Comparison of ENCODE assay signal across 17 cellular contexts in the genomic region with DNA sequence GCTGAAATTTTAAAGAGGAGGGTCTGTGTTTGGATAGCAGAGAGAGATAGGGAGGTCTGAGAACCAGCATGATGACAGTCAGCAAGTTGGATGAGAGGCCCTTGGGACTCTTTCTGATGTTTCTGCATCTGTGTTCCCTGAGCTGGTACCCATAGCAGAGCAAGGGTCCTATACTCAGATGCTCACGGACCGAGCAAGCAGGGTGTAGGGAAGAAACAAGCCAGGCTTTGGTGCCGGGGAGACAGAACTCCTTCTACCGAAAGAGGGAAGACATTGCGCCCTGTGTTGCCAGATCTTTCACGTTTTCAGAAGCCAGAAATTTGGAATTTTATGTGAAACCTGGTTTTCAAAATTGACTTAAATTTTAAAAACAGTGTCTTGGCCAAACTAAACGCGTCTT. TPM values are rescaled to one million over a fixed set of nuclear protein-coding genes. Genes with fewer than 3 reads are reported as not detected.
A peak's percentile ranks its signal among the peaks of the same experiment; 100 is the strongest.
DNase-seq lines count a peak whose midpoint lies in the region; ATAC-seq, FAIRE-seq and TF ChIP-seq lines count a peak whose summit lies in the region.
"Had no signal": no experiment of that assay in that cellular context is flagged by ENCODE, and none has a peak within 500 bp of the region (broad histone marks: within the 10 kb centered on the region; RNA-seq: fewer than 3 reads in every experiment).

No MANE protein-coding gene starts in this region.

- no TSS peak for BruUV-seq in HepG2 (replicated peaks; lab: Mats Ljungman, UMichigan)

- FAIRE-seq in HepG2 (lab: Jason Lieb, UNC): no peak

- H3K4me2 ChIP-seq in BLaER1: peak overlapping the region; percentile 71
- no peak overlapping the region for H3K4me2 ChIP-seq in HepG2 (ENCODE audit: low read depth, low read length)

- H3K9ac ChIP-seq in BLaER1 (no peak overlapping the region), HepG2 (ENCODE audit: insufficient read depth, low read depth, low read length) (no peak overlapping the region)

- no peak overlapping the region for H2AFZ ChIP-seq in HepG2 (ENCODE audit: low read length)

- DNase-seq in SJCRH30: no peak
- no peak for DNase-seq in HepG2 (ENCODE audit: low spot score)
- DNase-seq in gastrocnemius medialis: no peak
- DNase-seq in omental fat pad (ENCODE audit: low spot score): no peak
- no peak for DNase-seq in activated CD4-positive, alpha-beta T cell treated with anti-CD3 and anti-CD28 coated beads, Interleukin-2, amount 50 U/mL, for 48 hours
- no peak for DNase-seq in dedifferentiated amniotic fluid mesenchymal stem cell (ENCODE audit: extremely low spot score)
- DNase-seq: activated CD4-positive, CD25-positive, alpha-beta regulatory T cell; colonic mucosa; NCI-H187; NCI-H526; nucleus accumbens; PC-3; stimulated activated CD4-positive, alpha-beta T cell treated with anti-CD3 and anti-CD28 coated beads, Interleukin-12 subunit alpha, Interleukin-12 subunit beta, amount 100 ng/mL, for 4 hours; SW 1271 had no signal

- no peak overlapping the region for H3K4me3 ChIP-seq in BLaER1
- H3K4me3 ChIP-seq in SJCRH30: no peak overlapping the region
- no peak overlapping the region for H3K4me3 ChIP-seq in HepG2 (replicated peaks in 1 of 3; ENCODE audit: insufficient read depth in 1 of 3, low read depth in 2 of 3, low read length in 3 of 3)
- no peak overlapping the region for H3K4me3 ChIP-seq in gastrocnemius medialis
- H3K4me3 ChIP-seq: colonic mucosa had no signal

- 95% methylated on average over 8 of the region's 8 CpGs for WGBS in HepG2 (ENCODE audit: low lambda C conversion rate)

- TF ChIP-seq CTCF in HepG2 (CRISPR knock-in tag; IDR thresholded peaks at IDR 0.05) (no peak), gastrocnemius medialis (IDR thresholded peaks at IDR 0.05 in 4 of 5, conservative IDR thresholded peaks at IDR 0.05 in 1 of 5) (no peak), omental fat pad (IDR thresholded peaks at IDR 0.05) (no peak)

- in situ Hi-C loops in HepG2 (cut with HindIII; ENCODE audit: extremely low pct_ligation_motif_present, low pct_unique_long_range_greater_than_20kb): no loop called here
- in situ Hi-C loops in gastrocnemius medialis (cut with MboI; ENCODE audit: low sequenced_read_pairs in 4 of 4): no loop called here

- peaks cover 47% of the 10 kb centered on the region for H3K4me1 ChIP-seq in BLaER1
- peaks cover 8% of the 10 kb centered on the region for H3K4me1 ChIP-seq in SJCRH30
- H3K4me1 ChIP-seq in HepG2 (ENCODE audit: insufficient read depth, low read length): peaks cover 76% of the 10 kb centered on the region
- peaks cover 19 to 27% of the 10 kb centered on the region in 2 donors for H3K4me1 ChIP-seq in gastrocnemius medialis
- H3K4me1 ChIP-seq: colonic mucosa had no signal

- H3K27me3 ChIP-seq in BLaER1 (no peaks in the 10 kb centered on the region), SJCRH30 (no peaks in the 10 kb centered on the region), HepG2 (ENCODE audit: control insufficient read depth in 1 of 2, insufficient read depth in 2 of 2, low read length in 2 of 2) (no peaks in the 10 kb centered on the region), gastrocnemius medialis (no peaks in the 10 kb centered on the region)
- H3K27me3 ChIP-seq: colonic mucosa had no signal

- no peaks in the 10 kb centered on the region; the same call in 1 of the 2 replicates for H3K36me3 ChIP-seq in BLaER1
- no peaks in the 10 kb centered on the region for H3K36me3 ChIP-seq in SJCRH30
- peaks cover 35 to 88% of the 10 kb centered on the region in 2 experiments for H3K36me3 ChIP-seq in HepG2 (replicated peaks in 1 of 2; ENCODE audit: control insufficient read depth in 1 of 2, insufficient read depth in 2 of 2, low read length in 2 of 2)
- peaks cover 0 to 19% of the 10 kb centered on the region in 2 donors for H3K36me3 ChIP-seq in gastrocnemius medialis
- H3K36me3 ChIP-seq: colonic mucosa had no signal

- intact Hi-C loops in HepG2 (cut with micrococcal nuclease; ENCODE audit: unreplicated experiment) (no loop called here), gastrocnemius medialis (cut with DNase I; ENCODE audit: low total_unique reads) (no loop called here)

- H3K9me3 ChIP-seq in BLaER1 (peaks cover 7% of the 10 kb centered on the region), SJCRH30 (replicated peaks) (no peaks in the 10 kb centered on the region), HepG2 (ENCODE audit: low read length) (no peaks in the 10 kb centered on the region), gastrocnemius medialis (no peaks in the 10 kb centered on the region)
- H3K9me3 ChIP-seq: colonic mucosa had no signal

- peaks cover 83% of the 10 kb centered on the region for H3K79me2 ChIP-seq in HepG2 (ENCODE audit: insufficient read depth, low read length)

- no peak for TF ChIP-seq EP300 in HepG2 (IDR thresholded peaks at IDR 0.05; ENCODE audit: low read depth in 2 of 2, low read length in 2 of 2)
- TF ChIP-seq EP300 in HepG2 (CRISPR knock-in tag; IDR thresholded peaks at IDR 0.05; ENCODE audit: borderline replicate concordance): no peak

- POLR2A ChIA-PET in HepG2 (lab: Yijun Ruan, JAX): interaction anchor here (0.6 kb wide), 1 partner anchor 23 kb away, joined by 3 read pairs; no protein-coding TSS in a partner anchor

- no peak for TF ChIP-seq RAD21 in HepG2 (CRISPR knock-in tag; IDR thresholded peaks at IDR 0.05)

- CTCF ChIA-PET in HepG2 (lab: Yijun Ruan, JAX; ENCODE audit: low intra/inter-chr PET ratio, low total read pairs): no interaction called here

- H3K27ac ChIP-seq in BLaER1: 0 out of 2 replicates have a peak overlapping the region, but pooled peaks have one; percentile 29
- peak overlapping the region; percentile 72; the same call in 1 of the 2 replicates for H3K27ac ChIP-seq in SJCRH30
- H3K27ac ChIP-seq in HepG2 (ENCODE audit: extremely low read length, insufficient read depth, low read length): peak overlapping the region; percentile 41
- peak overlapping the region; percentile 54 to 66 (median 58) for H3K27ac ChIP-seq in gastrocnemius medialis
- H3K27ac ChIP-seq: colonic mucosa had no signal

- H4K20me1 ChIP-seq in BLaER1 (no peaks in the 10 kb centered on the region), HepG2 (ENCODE audit: insufficient read depth, low read length) (peaks cover 89% of the 10 kb centered on the region)

- ATAC-seq in HepG2 (no peak), gastrocnemius medialis (no peak), GM19463 (IDR thresholded peaks at IDR 0.05; ENCODE audit: unreplicated experiment) (no peak), omental fat pad (ENCODE audit: low FRiP score) (no peak)
- ATAC-seq: left lobe of liver, PC-3 had no signal

- TF ChIP-seq POLR2A in HepG2 (IDR thresholded peaks at IDR 0.05; ENCODE audit: insufficient read depth in 1 of 2, low read depth in 2 of 2, low read length in 2 of 2) (no peak; a peak in 1 of 4 replicates), gastrocnemius medialis (IDR thresholded peaks at IDR 0.05) (no peak)

TF ChIP-seq in HepG2, 621 proteins besides CTCF, POLR2A, EP300 and RAD21:
- TF ChIP-seq ZNF792 (CRISPR knock-in tag; IDR thresholded peaks at IDR 0.05) (peak; percentile 11; the same call in 1 of the 2 replicates), POLR2G (IDR thresholded peaks at IDR 0.05; ENCODE audit: low read depth, low read length) (peak; percentile 54; the same call in 1 of the 2 replicates), ZMYM3 (CRISPR knock-in tag; IDR thresholded peaks at IDR 0.05) (no peak), SNAPC2 (CRISPR knock-in tag; IDR thresholded peaks at IDR 0.05) (0 out of 2 replicates have a peak, but pooled peaks have one; percentile 25), KDM2A (CRISPR knock-in tag; IDR thresholded peaks at IDR 0.05; ENCODE audit: borderline replicate concordance, low read depth) (0 out of 2 replicates have a peak, but pooled peaks have one; percentile 4), POLR2AphosphoS5 (IDR thresholded peaks at IDR 0.05; ENCODE audit: low read depth, low read length) (peak; percentile 44; the same call in 1 of the 2 replicates), POLR2AphosphoS2 (IDR thresholded peaks at IDR 0.05; ENCODE audit: low read depth, low read length) (0 out of 2 replicates have a peak, but pooled peaks have one; percentile 5), GFI1 (CRISPR knock-in tag; IDR thresholded peaks at IDR 0.05; ENCODE audit: borderline replicate concordance) (no peak), RBM22 (optimal IDR thresholded peaks at IDR 0.05; ENCODE audit: low read length) (peak; percentile 91)

RNA-seq across cellular contexts. Expression of gene NEDD9, which starts 34.6 kb away (rescaled TPM):
- total RNA-seq in SJCRH30 (2014; rRNA removed; shearing (Covaris generic)): 0.42 and 0.71 TPM in 2 replicates
- total RNA-seq in HepG2 (2016; rRNA removed; fragmentation: Illumina TruSeq; extraction: Trizol) (27.1 and 31.4 TPM in 2 replicates), gastrocnemius medialis (10 to 100 TPM; 19.8 to 49.4 (median 35.6) TPM), omental fat pad (100 to 1,000 TPM in 2 of 4 donors, 10 to 100 TPM in 2; 77.2 to 196 (median 106) TPM)
- total RNA-seq in HepG2 (2016; cell fraction: cytosol; rRNA removed; fragmentation: Illumina TruSeq; extraction: Trizol; ENCODE audit: low read depth): 3.1 and 3.2 TPM in 2 replicates
- 25.2 and 29.8 TPM in 2 replicates for total RNA-seq in HepG2 (2016; cell fraction: insoluble cytoplasmic fraction; rRNA removed; fragmentation: Illumina TruSeq; extraction: Trizol)
- 11.6 and 12.3 TPM in 2 replicates for total RNA-seq in HepG2 (2016; cell fraction: membrane; rRNA removed; fragmentation: Illumina TruSeq; extraction: Trizol)
- total RNA-seq in HepG2 (2016; cell fraction: nucleus; rRNA removed; fragmentation: Illumina TruSeq; extraction: Trizol): 24.2 and 25.4 TPM in 2 replicates
- polyA plus RNA-seq in HepG2 (2011; rRNA removed): 363 and 389 TPM in 2 replicates
- polyA plus RNA-seq in HepG2 (2011; cell fraction: cytosol; rRNA removed): 249 and 284 TPM in 2 replicates
- 241 and 254 TPM in 2 replicates for polyA plus RNA-seq in HepG2 (2011; cell fraction: nucleus; rRNA removed)
- polyA plus RNA-seq in HepG2 (2012): 141 and 166 TPM in 2 replicates
- 1.5 and 2.0 TPM in 2 replicates for polyA plus RNA-seq in HepG2 (2016; cell fraction: cytosol; fragmentation: Illumina TruSeq; extraction: Trizol; ENCODE audit: low read depth)
- polyA plus RNA-seq in HepG2 (2016; cell fraction: insoluble cytoplasmic fraction; fragmentation: Illumina TruSeq; extraction: Trizol; ENCODE audit: low read depth): 26.5 and 29.0 TPM in 2 replicates
- 4.0 and 4.8 TPM in 2 replicates for polyA plus RNA-seq in HepG2 (2016; cell fraction: membrane; fragmentation: Illumina TruSeq; extraction: Trizol; ENCODE audit: low read depth)
- polyA plus RNA-seq in HepG2 (2016; cell fraction: nucleus; fragmentation: Illumina TruSeq; extraction: Trizol; ENCODE audit: insufficient read depth, low read depth): 28.0 and 29.7 TPM in 2 replicates
- polyA minus RNA-seq in HepG2 (2011; rRNA and poly(A)+ RNA removed; ENCODE audit: low replicate concordance): 3.4 and 577 TPM in 2 replicates
- polyA minus RNA-seq in HepG2 (2011; cell fraction: cytosol; rRNA and poly(A)+ RNA removed): 263 and 295 TPM in 2 replicates
- polyA minus RNA-seq in HepG2 (2011; cell fraction: nucleus; rRNA and poly(A)+ RNA removed): 268 and 334 TPM in 2 replicates
